8 cellular contexts compared by ENCODE assay signal in genomic region chr14:55245657-55246268, GRCh38. TPM values are rescaled to one million over a fixed set of nuclear protein-coding genes. Genes with fewer than 3 reads are reported as not detected.
DNase-seq lines count a peak whose midpoint lies in the region; ATAC-seq and TF ChIP-seq lines count a peak whose summit lies in the region.

No MANE protein-coding gene starts in this region.

- peaks cover 31% of the 10 kb centered on the region for H3K27me3 Mint-ChIP-seq in HFFc6 (ENCODE audit: insufficient read depth)

- TF ChIP-seq CTCF in HFFc6 (IDR thresholded peaks at IDR 0.05) = peak; percentile 83

- no peak overlapping the region for H3K4me3 Mint-ChIP-seq in HFFc6

- no peak overlapping the region for H3K27ac Mint-ChIP-seq in HFFc6

- no peak for ATAC-seq in GM18511 (IDR thresholded peaks at IDR 0.05; ENCODE audit: unreplicated experiment)

- DNase-seq in DMS 273 (lab: John Stamatoyannopoulos, UW; ENCODE audit: unreplicated experiment) = peak; percentile 54
- DNase-seq in DMS 273 treated with DMSO at 0.1 percent for 48 hours (lab: John Stamatoyannopoulos, UW) = no peak
- peak; percentile 28 for DNase-seq in HFFc6
- peak; percentile 7 to 28 for DNase-seq in activated CD4-positive, alpha-beta T cell treated with anti-CD3 and anti-CD28 coated beads, Interleukin-2, amount 50 U/mL, for 4 hours
- DNase-seq in kidney tubule cell (ENCODE audit: low spot score) = peak; percentile 30
- no peak for DNase-seq in NCI-H510A treated with DMSO at 0.1 percent for 48 hours (lab: John Stamatoyannopoulos, UW)
- no peak for DNase-seq in HK-2 (ENCODE audit: unreplicated experiment)

- H3K9me3 Mint-ChIP-seq in HFFc6 = no peaks in the 10 kb centered on the region

- H3K4me1 Mint-ChIP-seq in HFFc6 (ENCODE audit: low read depth) = peaks cover 13% of the 10 kb centered on the region

- H3K36me3 Mint-ChIP-seq in HFFc6 (ENCODE audit: low read depth) = no peaks in the 10 kb centered on the region

RNA-seq across cellular contexts. Expression of gene FBXO34, which starts 25.5 kb away (rescaled TPM):
- 10 to 100 TPM; 10.3 to 13.5 (median 11.7) TPM for total RNA-seq in HFFc6 (2021; fragmentation: NEBNext Ultra II Directional; extraction: Animal tissue kit (Norgen Biotek cat#: 25700))

RNA-seq across cellular contexts. Expression of gene DLGAP5, which starts 54.4 kb away (rescaled TPM):
- 10 to 100 TPM; 21.8 to 58.3 (median 52.5) TPM for total RNA-seq in HFFc6 (2021; fragmentation: NEBNext Ultra II Directional; extraction: Animal tissue kit (Norgen Biotek cat#: 25700))

Comparison
In these comparisons a context has a peak if more than half of its experiments do, and no peak if none do; other contexts are left out.
1. DNase-seq: peak in DMS 273 (single experiment), HFFc6 (single experiment), activated CD4-positive, alpha-beta T cell treated with anti-CD3 and anti-CD28 coated beads, Interleukin-2, amount 50 U/mL, for 4 hours (2 of 2) and kidney tubule cell (single experiment); none in DMS 273 treated with DMSO at 0.1 percent for 48 hours (single experiment), NCI-H510A treated with DMSO at 0.1 percent for 48 hours (single experiment) and HK-2 (single experiment).